21 cellular contexts compared by ENCODE assay signal in genomic region chr9:74415995-74416394, GRCh38.
DNase-seq lines count a peak whose midpoint lies in the region; ATAC-seq and TF ChIP-seq lines count a peak whose summit lies in the region.
"Had no signal": no experiment of that assay in that cellular context is flagged by ENCODE, and none has a peak within 500 bp of the region (broad histone marks: within the 10 kb centered on the region; RNA-seq: fewer than 3 reads in every experiment).

No MANE protein-coding gene starts in this region.

- H3K4me1 Mint-ChIP-seq in activated CD8-positive, alpha-beta T cell treated with anti-CD3 and anti-CD28 coated beads for 36 hours (ENCODE audit: low read depth), result peaks cover 7% of the 10 kb centered on the region
- H3K4me1 Mint-ChIP-seq in activated CD8-positive, alpha-beta T cell treated with anti-CD3 and anti-CD28 coated beads, Interleukin-2, amount 10 ng/mL, durations not matched to agents 7 days and 5 days (ENCODE audit: low read depth), result no peaks in the 10 kb centered on the region

- no peaks in the 10 kb centered on the region for H3K9me3 ChIP-seq in right atrium auricular region
- H3K9me3 ChIP-seq: A549, Caco-2, HAP-1 had no signal

- intact Hi-C loops in activated CD8-positive, alpha-beta T cell treated with anti-CD3 and anti-CD28 coated beads for 36 hours (cut with micrococcal nuclease), result no loop called here

- H3K36me3 Mint-ChIP-seq in activated CD8-positive, alpha-beta T cell treated with anti-CD3 and anti-CD28 coated beads for 36 hours (ENCODE audit: low read depth), result no peaks in the 10 kb centered on the region
- H3K36me3 Mint-ChIP-seq in activated CD8-positive, alpha-beta T cell treated with anti-CD3 and anti-CD28 coated beads, Interleukin-2, amount 10 ng/mL, durations not matched to agents 7 days and 5 days (ENCODE audit: low read depth), result no peaks in the 10 kb centered on the region

- CTCF ChIA-PET in activated CD8-positive, alpha-beta T cell treated with anti-CD3 and anti-CD28 coated beads for 36 hours (lab: Charles Lee), result no interaction called here
- CTCF ChIA-PET in activated CD8-positive, alpha-beta T cell treated with anti-CD3 and anti-CD28 coated beads, Interleukin-2, amount 10 ng/mL, durations not matched to agents 7 days and 5 days (lab: Charles Lee), result interaction anchor here (0.6 kb wide), 1 partner anchor 509 kb away, joined by 3 read pairs; no protein-coding TSS in a partner anchor

- no peaks in the 10 kb centered on the region for H3K36me3 ChIP-seq in right atrium auricular region
- H3K36me3 ChIP-seq: HAP-1 had no signal

- POLR2A ChIA-PET in activated CD8-positive, alpha-beta T cell treated with anti-CD3 and anti-CD28 coated beads for 36 hours (lab: Charles Lee), result no interaction called here
- POLR2A ChIA-PET in activated CD8-positive, alpha-beta T cell treated with anti-CD3 and anti-CD28 coated beads, Interleukin-2, amount 10 ng/mL, durations not matched to agents 7 days and 5 days (lab: Charles Lee), result no interaction called here

- no peaks in the 10 kb centered on the region for H3K27me3 Mint-ChIP-seq in activated CD8-positive, alpha-beta T cell treated with anti-CD3 and anti-CD28 coated beads for 36 hours
- H3K27me3 Mint-ChIP-seq in activated CD8-positive, alpha-beta T cell treated with anti-CD3 and anti-CD28 coated beads, Interleukin-2, amount 10 ng/mL, durations not matched to agents 7 days and 5 days (ENCODE audit: low read depth), result no peaks in the 10 kb centered on the region
- H3K27me3 Mint-ChIP-seq: CD4-positive, alpha-beta T cell had no signal

- H3K4me3 ChIP-seq in GM12865 (ENCODE audit: low read depth, low read length), result no peak overlapping the region
- H3K4me3 ChIP-seq in right atrium auricular region, result no peak overlapping the region
- H3K4me3 ChIP-seq: A549, HAP-1, K562 had no signal

- no peaks in the 10 kb centered on the region for H3K4me1 ChIP-seq in right atrium auricular region
- H3K4me1 ChIP-seq: A549, Caco-2, HAP-1 had no signal

- ATAC-seq in activated CD8-positive, alpha-beta T cell treated with anti-CD3 and anti-CD28 coated beads for 36 hours, result peak; percentile 34
- no peak for ATAC-seq in activated CD8-positive, alpha-beta T cell treated with anti-CD3 and anti-CD28 coated beads, Interleukin-2, amount 10 ng/mL, durations not matched to agents 7 days and 5 days
- peak; percentile 64 for ATAC-seq in GM18868 (IDR thresholded peaks at IDR 0.05; ENCODE audit: unreplicated experiment)
- ATAC-seq in HG02610 (IDR thresholded peaks at IDR 0.05; ENCODE audit: unreplicated experiment), result peak; percentile 79
- ATAC-seq in HG03354 (IDR thresholded peaks at IDR 0.05; ENCODE audit: poor library complexity, severe bottlenecking, unreplicated experiment), result no peak
- no peak for ATAC-seq in GM18867 (IDR thresholded peaks at IDR 0.05; ENCODE audit: unreplicated experiment)
- ATAC-seq: A549, K562 had no signal

- peaks cover 5% of the 10 kb centered on the region for H3K9me3 Mint-ChIP-seq in activated CD8-positive, alpha-beta T cell treated with anti-CD3 and anti-CD28 coated beads for 36 hours
- H3K9me3 Mint-ChIP-seq in activated CD8-positive, alpha-beta T cell treated with anti-CD3 and anti-CD28 coated beads, Interleukin-2, amount 10 ng/mL, durations not matched to agents 7 days and 5 days (ENCODE audit: insufficient read depth), result no peaks in the 10 kb centered on the region

- H3K4me3 Mint-ChIP-seq in activated CD8-positive, alpha-beta T cell treated with anti-CD3 and anti-CD28 coated beads for 36 hours, result no peak overlapping the region
- no peak overlapping the region for H3K4me3 Mint-ChIP-seq in activated CD8-positive, alpha-beta T cell treated with anti-CD3 and anti-CD28 coated beads, Interleukin-2, amount 10 ng/mL, durations not matched to agents 7 days and 5 days
- H3K4me3 Mint-ChIP-seq: CD4-positive, alpha-beta T cell had no signal

- no peak for DNase-seq in activated CD8-positive, alpha-beta T cell treated with anti-CD3 and anti-CD28 coated beads for 36 hours
- DNase-seq in activated CD8-positive, alpha-beta T cell treated with anti-CD3 and anti-CD28 coated beads, Interleukin-2, amount 10 ng/mL, durations not matched to agents 7 days and 5 days, result no peak
- DNase-seq in GM12865 (ENCODE audit: low read depth), result peak; percentile 1
- DNase-seq in right atrium auricular region (ENCODE audit: low spot score), result no peak
- DNase-seq: AML-193; Caco-2; CD4-positive, alpha-beta T cell; DMS153; DMS79; GDM1; IMR-90; Karpas-422 had no signal

- TF ChIP-seq CTCF in activated CD8-positive, alpha-beta T cell treated with anti-CD3 and anti-CD28 coated beads for 36 hours (IDR thresholded peaks at IDR 0.05), result no peak
- TF ChIP-seq CTCF in GM12865 (IDR thresholded peaks at IDR 0.05; ENCODE audit: insufficient read depth, low read depth, low read length, missing control alignments) (no peak), right atrium auricular region (IDR thresholded peaks at IDR 0.05) (no peak)

- H3K27ac Mint-ChIP-seq in activated CD8-positive, alpha-beta T cell treated with anti-CD3 and anti-CD28 coated beads for 36 hours, result no peak overlapping the region
- H3K27ac Mint-ChIP-seq in activated CD8-positive, alpha-beta T cell treated with anti-CD3 and anti-CD28 coated beads, Interleukin-2, amount 10 ng/mL, durations not matched to agents 7 days and 5 days, result no peak overlapping the region
- H3K27ac Mint-ChIP-seq: CD4-positive, alpha-beta T cell had no signal

- H3K27ac ChIP-seq in right atrium auricular region, result no peak overlapping the region
- H3K27ac ChIP-seq: 22Rv1, A549, C4-2B had no signal

- no peaks in the 10 kb centered on the region for H3K27me3 ChIP-seq in right atrium auricular region

Comparison
In these comparisons a context has a peak if more than half of its experiments do, and no peak if none do; other contexts are left out.
1. ATAC-seq: peak in activated CD8-positive, alpha-beta T cell treated with anti-CD3 and anti-CD28 coated beads for 36 hours (single experiment), GM18868 (single experiment) and HG02610 (single experiment); none in activated CD8-positive, alpha-beta T cell treated with anti-CD3 and anti-CD28 coated beads, Interleukin-2, amount 10 ng/mL, durations not matched to agents 7 days and 5 days (single experiment), HG03354 (single experiment) and GM18867 (single experiment).